Comparison of ENCODE assay signal across 30 cellular contexts in genomic region chr4:170691168-170691567, GRCh38.
"Had no signal": no experiment of that assay in that cellular context is flagged by ENCODE, and none has a peak within 500 bp of the region (broad histone marks: within the 10 kb centered on the region; RNA-seq: fewer than 3 reads in every experiment).

No MANE protein-coding gene starts in this region.

- H3K27me3 ChIP-seq: brain microvascular endothelial cell, Peyer's patch had no signal

- DNase-seq: activated CD4-positive, alpha-beta T cell treated with anti-CD3 and anti-CD28 coated beads for 1 hour; activated CD4-positive, alpha-beta T cell treated with anti-CD3 and anti-CD28 coated beads for 48 hours; activated CD4-positive, alpha-beta T cell treated with anti-CD3 and anti-CD28 coated beads, Interleukin-2, amount 50 U/mL, for 4 hours; activated CD4-positive, CD25-positive, alpha-beta regulatory T cell; activated CD8-positive, alpha-beta T cell treated with anti-CD3 and anti-CD28 coated beads for 36 hours; activated effector memory CD4-positive, alpha-beta T cell treated with anti-CD3 and anti-CD28 coated beads, Interleukin-2, amount 50 U/mL, for 16 hours; activated naive CD4-positive, alpha-beta T cell; activated naive CD4-positive, alpha-beta T cell treated with anti-CD3 and anti-CD28 coated beads, Interleukin-2, amount 50 U/mL, for 16 hours; activated naive CD8-positive, alpha-beta T cell treated with anti-CD3 and anti-CD28 coated beads for 36 hours; activated T-cell treated with anti-CD3 and anti-CD28 coated beads, Interleukin-2, amount 50 U/mL, for 1 hour; activated T-cell treated with anti-CD3 and anti-CD28 coated beads, Interleukin-2, amount 50 U/mL, for 72 hours; anterior cingulate cortex; brain microvascular endothelial cell; central memory CD4-positive, alpha-beta T cell; NCI-H1092 treated with DMSO at 0.1 percent for 48 hours; NCI-H1417 treated with DMSO at 0.1 percent for 48 hours; NCI-H1930; NCI-H2081 treated with DMSO at 0.1 percent for 48 hours; NCI-H510A; NCI-H526; NCI-H748 treated with DMSO at 0.1 percent for 48 hours; NK-92 treated with Interleukin-12 subunit alpha and Interleukin-12 subunit beta, amount 100 ng/mL, for 24 hours; PC-3; Peyer's patch; RPMI8226; SIG-M5; T1000; WERI-Rb-1 had no signal

- H3K9me3 ChIP-seq: Peyer's patch had no signal

- ATAC-seq: activated CD8-positive, alpha-beta T cell treated with anti-CD3 and anti-CD28 coated beads for 36 hours; activated T-cell treated with anti-CD3 and anti-CD28 coated beads, Interleukin-2, amount 50 U/mL, for 72 hours; activated T-helper 17 cell treated with anti-CD3 and anti-CD28 coated beads, Interleukin-2, amount 50 U/mL, for 72 hours; PC-3 had no signal

- H3K9ac ChIP-seq: KMS-11 had no signal

- H3K4me1 Mint-ChIP-seq: activated naive CD8-positive, alpha-beta T cell treated with anti-CD3 and anti-CD28 coated beads for 36 hours; activated T-helper 17 cell treated with anti-CD3 and anti-CD28 coated beads, Interleukin-2, amount 50 U/mL, for 72 hours had no signal

- H3K27ac ChIP-seq: brain microvascular endothelial cell, KMS-11, Peyer's patch, WERI-Rb-1 had no signal

- H3K4me3 Mint-ChIP-seq: activated CD8-positive, alpha-beta T cell treated with anti-CD3 and anti-CD28 coated beads for 36 hours; activated naive CD8-positive, alpha-beta T cell treated with anti-CD3 and anti-CD28 coated beads for 36 hours; activated T-cell treated with anti-CD3 and anti-CD28 coated beads, Interleukin-2, amount 50 U/mL, for 72 hours; activated T-helper 17 cell treated with anti-CD3 and anti-CD28 coated beads, Interleukin-2, amount 50 U/mL, for 72 hours had no signal

- H3K27ac Mint-ChIP-seq: activated CD8-positive, alpha-beta T cell treated with anti-CD3 and anti-CD28 coated beads for 36 hours; activated naive CD8-positive, alpha-beta T cell treated with anti-CD3 and anti-CD28 coated beads for 36 hours; activated T-cell treated with anti-CD3 and anti-CD28 coated beads, Interleukin-2, amount 50 U/mL, for 72 hours; activated T-helper 17 cell treated with anti-CD3 and anti-CD28 coated beads, Interleukin-2, amount 50 U/mL, for 72 hours had no signal

- H3K36me3 ChIP-seq: brain microvascular endothelial cell, Peyer's patch, WERI-Rb-1 had no signal

- H3K36me3 Mint-ChIP-seq: activated naive CD8-positive, alpha-beta T cell treated with anti-CD3 and anti-CD28 coated beads for 36 hours had no signal

- H3K4me2 ChIP-seq: KMS-11 had no signal

- H3K4me1 ChIP-seq: Peyer's patch had no signal

- H3K4me3 ChIP-seq: Peyer's patch had no signal

- H3K27me3 Mint-ChIP-seq: activated CD8-positive, alpha-beta T cell treated with anti-CD3 and anti-CD28 coated beads for 36 hours; activated naive CD8-positive, alpha-beta T cell treated with anti-CD3 and anti-CD28 coated beads for 36 hours; activated T-helper 17 cell treated with anti-CD3 and anti-CD28 coated beads, Interleukin-2, amount 50 U/mL, for 72 hours had no signal
